In the genomic region with DNA sequence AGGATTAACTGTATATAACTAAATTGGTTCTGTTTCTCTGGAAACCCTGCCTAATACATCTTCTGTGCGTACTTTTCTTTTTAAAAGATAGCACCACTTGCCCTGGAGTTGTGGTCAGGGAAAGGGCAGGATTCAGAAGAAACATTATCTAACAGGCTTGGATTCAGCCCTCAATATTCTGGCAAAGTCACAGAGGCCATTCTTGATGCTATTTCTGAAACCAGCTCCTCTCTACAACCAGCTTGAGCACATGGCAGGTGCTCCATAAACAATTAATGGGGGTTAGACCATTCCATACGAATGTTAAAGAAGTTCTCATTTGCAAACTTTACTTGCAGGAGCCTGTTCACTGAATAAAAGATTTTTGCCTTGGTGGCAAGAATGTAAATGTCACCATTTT, we compare ENCODE assay signal across 1 cellular context.
TF ChIP-seq lines count a peak whose summit lies in the region.

No MANE protein-coding gene starts in this region.

TF ChIP-seq in HepG2, 621 proteins besides CTCF, POLR2A, EP300 and RAD21:
- TF ChIP-seq KMT2B (CRISPR knock-in tag; IDR thresholded peaks at IDR 0.05) (no peak), HMGA1 (CRISPR knock-in tag; conservative IDR thresholded peaks at IDR 0.05) (no peak), ARNTL (CRISPR knock-in tag; IDR thresholded peaks at IDR 0.05) (no peak), ZMYM4 (CRISPR knock-in tag; IDR thresholded peaks at IDR 0.05) (no peak), BRD4 (CRISPR knock-in tag; IDR thresholded peaks at IDR 0.05) (no peak), CBX2 (IDR thresholded peaks at IDR 0.05; ENCODE audit: low read depth, low read length) (0 out of 2 replicates have a peak, but pooled peaks have one; percentile 16), CBX2 (CRISPR knock-in tag; IDR thresholded peaks at IDR 0.05; ENCODE audit: low read depth) (no peak)
TF ChIP-seq in HepG2: peak in this region for 1.
